ENCODE assay signal across 1 cellular context in the genomic region with DNA sequence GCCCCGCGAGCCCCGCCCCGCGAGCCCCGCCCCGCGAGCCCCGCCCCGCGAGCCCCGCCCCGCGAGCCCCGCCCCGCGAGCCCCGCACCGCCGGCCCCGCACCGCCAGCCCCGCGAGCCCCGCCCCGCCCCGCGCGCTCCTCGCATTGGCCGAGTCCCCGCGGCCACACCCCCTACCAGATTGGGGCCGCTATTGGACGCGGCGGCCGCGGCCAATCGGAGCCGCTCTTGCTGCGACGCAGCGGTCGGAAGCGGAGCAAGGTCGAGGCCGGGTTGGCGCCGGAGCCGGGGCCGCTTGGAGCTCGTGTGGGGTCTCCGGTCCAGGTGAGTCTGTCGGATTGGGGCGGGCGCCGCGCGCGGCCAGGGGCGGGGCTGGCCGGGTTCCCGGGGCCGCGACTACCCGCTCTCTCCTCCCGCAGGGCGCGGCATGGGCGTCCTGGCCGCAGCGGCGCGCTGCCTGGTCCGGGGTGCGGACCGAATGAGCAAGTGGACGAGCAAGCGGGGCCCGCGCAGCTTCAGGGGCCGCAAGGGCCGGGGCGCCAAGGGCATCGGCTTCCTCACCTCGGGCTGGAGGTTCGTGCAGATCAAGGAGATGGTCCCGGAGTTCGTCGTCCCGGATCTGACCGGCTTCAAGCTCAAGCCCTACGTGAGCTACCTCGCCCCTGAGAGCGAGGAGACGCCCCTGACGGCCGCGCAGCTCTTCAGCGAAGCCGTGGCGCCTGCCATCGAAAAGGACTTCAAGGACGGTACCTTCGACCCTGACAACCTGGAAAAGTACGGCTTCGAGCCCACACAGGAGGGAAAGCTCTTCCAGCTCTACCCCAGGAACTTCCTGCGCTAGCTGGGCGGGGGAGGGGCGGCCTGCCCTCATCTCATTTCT.
TF ChIP-seq lines count a peak whose summit lies in the region.

A gene (plus strand): TSS at position 224 of the 879 bp plus-strand sequence. CDS start 203 bp downstream, at position 427.

TF ChIP-seq in HCT116, 20 proteins besides CTCF, POLR2A, EP300 and RAD21 (continued from another document):
- TF ChIP-seq CEBPB (IDR thresholded peaks at IDR 0.05; ENCODE audit: low read depth) (no peak), EZH2 (IDR thresholded peaks at IDR 0.05) (no peak)
- TF ChIP-seq, protein P1, sequence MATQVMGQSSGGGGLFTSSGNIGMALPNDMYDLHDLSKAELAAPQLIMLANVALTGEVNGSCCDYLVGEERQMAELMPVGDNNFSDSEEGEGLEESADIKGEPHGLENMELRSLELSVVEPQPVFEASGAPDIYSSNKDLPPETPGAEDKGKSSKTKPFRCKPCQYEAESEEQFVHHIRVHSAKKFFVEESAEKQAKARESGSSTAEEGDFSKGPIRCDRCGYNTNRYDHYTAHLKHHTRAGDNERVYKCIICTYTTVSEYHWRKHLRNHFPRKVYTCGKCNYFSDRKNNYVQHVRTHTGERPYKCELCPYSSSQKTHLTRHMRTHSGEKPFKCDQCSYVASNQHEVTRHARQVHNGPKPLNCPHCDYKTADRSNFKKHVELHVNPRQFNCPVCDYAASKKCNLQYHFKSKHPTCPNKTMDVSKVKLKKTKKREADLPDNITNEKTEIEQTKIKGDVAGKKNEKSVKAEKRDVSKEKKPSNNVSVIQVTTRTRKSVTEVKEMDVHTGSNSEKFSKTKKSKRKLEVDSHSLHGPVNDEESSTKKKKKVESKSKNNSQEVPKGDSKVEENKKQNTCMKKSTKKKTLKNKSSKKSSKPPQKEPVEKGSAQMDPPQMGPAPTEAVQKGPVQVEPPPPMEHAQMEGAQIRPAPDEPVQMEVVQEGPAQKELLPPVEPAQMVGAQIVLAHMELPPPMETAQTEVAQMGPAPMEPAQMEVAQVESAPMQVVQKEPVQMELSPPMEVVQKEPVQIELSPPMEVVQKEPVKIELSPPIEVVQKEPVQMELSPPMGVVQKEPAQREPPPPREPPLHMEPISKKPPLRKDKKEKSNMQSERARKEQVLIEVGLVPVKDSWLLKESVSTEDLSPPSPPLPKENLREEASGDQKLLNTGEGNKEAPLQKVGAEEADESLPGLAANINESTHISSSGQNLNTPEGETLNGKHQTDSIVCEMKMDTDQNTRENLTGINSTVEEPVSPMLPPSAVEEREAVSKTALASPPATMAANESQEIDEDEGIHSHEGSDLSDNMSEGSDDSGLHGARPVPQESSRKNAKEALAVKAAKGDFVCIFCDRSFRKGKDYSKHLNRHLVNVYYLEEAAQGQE (IDR thresholded peaks at IDR 0.05; ENCODE audit: low read depth): no peak
